ENCODE assay signal across 1 cellular context in the genomic region with DNA sequence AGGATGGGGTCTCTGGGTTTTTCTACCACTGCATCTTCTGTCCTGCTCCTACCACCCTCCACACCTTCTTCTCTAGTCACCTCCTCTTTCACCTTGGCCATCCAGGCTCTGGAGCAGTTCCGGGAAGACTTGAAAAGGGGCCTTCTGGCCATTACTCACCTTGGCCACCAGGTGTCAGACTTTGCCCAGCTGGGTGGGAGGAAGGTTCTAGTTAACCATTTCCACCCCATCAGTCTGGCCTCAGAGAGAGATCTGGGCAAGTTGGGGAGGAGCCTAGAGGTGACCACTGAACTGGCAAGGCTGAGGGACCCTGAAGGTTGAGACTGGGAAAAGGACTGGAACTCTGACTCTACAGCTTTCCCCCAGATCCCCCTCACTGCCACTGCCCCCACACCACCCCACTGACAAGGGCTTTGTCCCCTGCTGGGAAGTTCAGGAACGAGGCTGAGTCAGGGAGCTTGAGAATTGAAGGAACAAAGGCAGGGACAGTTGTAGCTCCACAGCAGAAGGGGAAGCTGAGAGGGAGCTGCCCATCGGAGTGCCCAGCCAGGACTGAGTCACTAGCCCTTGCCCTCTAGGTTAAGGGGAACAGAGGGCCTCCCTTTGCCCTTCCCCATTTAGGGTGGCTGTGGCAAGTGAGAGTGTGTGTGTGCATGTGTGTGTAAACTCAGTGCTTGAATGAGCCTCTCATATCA.
TF ChIP-seq lines count a peak whose summit lies in the region.

No MANE protein-coding gene starts in this region.

TF ChIP-seq in H1, 55 proteins besides CTCF, POLR2A, EP300 and RAD21:
- TF ChIP-seq TBP (IDR thresholded peaks at IDR 0.05; ENCODE audit: low read depth, low read length) (no peak), SP1 (IDR thresholded peaks at IDR 0.05; ENCODE audit: low read depth, low read length) (no peak), TAF7 (optimal IDR thresholded peaks at IDR 0.05; ENCODE audit: borderline replicate concordance, low read depth, low read length) (peak; percentile 43), GTF2F1 (IDR thresholded peaks at IDR 0.05; ENCODE audit: borderline replicate concordance, low read depth, low read length) (no peak), HDAC2 (IDR thresholded peaks at IDR 0.05; ENCODE audit: borderline replicate concordance in 1 of 2, low read depth in 2 of 2, low read length in 2 of 2) (no peak), CBX8 (IDR thresholded peaks at IDR 0.05; ENCODE audit: borderline replicate concordance, low read depth, low read length) (no peak), CREB1 (IDR thresholded peaks at IDR 0.05) (no peak), POLR2AphosphoS5 (IDR thresholded peaks at IDR 0.05; ENCODE audit: low read depth, low read length) (no peak), BRCA1 (IDR thresholded peaks at IDR 0.05; ENCODE audit: low read depth, low read length) (no peak), JUN (IDR thresholded peaks at IDR 0.05; ENCODE audit: low read depth, low read length) (no peak), SIN3A (conservative IDR thresholded peaks at IDR 0.05 in 1 of 2, IDR thresholded peaks at IDR 0.05 in 1 of 2; ENCODE audit: low read depth in 1 of 2, low read length in 2 of 2) (peak; percentile 55 to 71; a peak in 2 of 4 replicates), YY1 (IDR thresholded peaks at IDR 0.05; ENCODE audit: low read depth, low read length) (peak; percentile 51; the same call in 1 of the 2 replicates), SP2 (IDR thresholded peaks at IDR 0.05; ENCODE audit: low read length) (no peak), GABPA (IDR thresholded peaks at IDR 0.05; ENCODE audit: borderline replicate concordance, insufficient read depth, low read length) (peak; percentile 63; the same call in 1 of the 2 replicates), TCF12 (IDR thresholded peaks at IDR 0.05; ENCODE audit: low read depth, low read length) (peak; percentile 54; the same call in 1 of the 2 replicates), SAP30 (IDR thresholded peaks at IDR 0.05; ENCODE audit: insufficient read depth, insufficient replicate concordance, low read length) (no peak), KDM4A (IDR thresholded peaks at IDR 0.05; ENCODE audit: low read depth, low read length, severe bottlenecking) (no peak), NANOG (IDR thresholded peaks at IDR 0.05; ENCODE audit: insufficient read depth, low read depth, low read length, poor library complexity, severe bottlenecking) (no peak), CTBP2 (IDR thresholded peaks at IDR 0.05; ENCODE audit: borderline replicate concordance, insufficient read depth, insufficient read length, low read length) (no peak), KDM5A (IDR thresholded peaks at IDR 0.05; ENCODE audit: low read length) (no peak), NRF1 (IDR thresholded peaks at IDR 0.05; ENCODE audit: low read depth, low read length) (no peak), TAF1 (IDR thresholded peaks at IDR 0.05; ENCODE audit: low read depth, low read length) (0 out of 2 replicates have a peak, but pooled peaks have one; percentile 16), CHD2 (IDR thresholded peaks at IDR 0.05; ENCODE audit: low read length) (no peak), ZNF274 (IDR thresholded peaks at IDR 0.05; ENCODE audit: borderline replicate concordance, extremely low read depth, low read length) (no peak), SIRT6 (IDR thresholded peaks at IDR 0.05; ENCODE audit: low read length) (no peak), FOSL1 (IDR thresholded peaks at IDR 0.05; ENCODE audit: insufficient read depth, low read depth, low read length) (no peak), RFX5 (IDR thresholded peaks at IDR 0.05; ENCODE audit: borderline replicate concordance, low read depth, low read length) (no peak), BCL11A (IDR thresholded peaks at IDR 0.05; ENCODE audit: low read depth in 2 of 2, low read length in 2 of 2) (no peak), CEBPB (IDR thresholded peaks at IDR 0.05; ENCODE audit: low read depth, low read length) (no peak), ASH2L (IDR thresholded peaks at IDR 0.05; ENCODE audit: low read length) (no peak), SUZ12 (IDR thresholded peaks at IDR 0.05; ENCODE audit: low read length) (no peak), BACH1 (IDR thresholded peaks at IDR 0.05; ENCODE audit: low read length) (no peak), SP4 (IDR thresholded peaks at IDR 0.05; ENCODE audit: low read length) (0 out of 2 replicates have a peak, but pooled peaks have one; percentile 59), HDAC6 (IDR thresholded peaks at IDR 0.05; ENCODE audit: low read depth, low read length) (no peak), CBX5 (IDR thresholded peaks at IDR 0.05; ENCODE audit: low read depth, low read length) (no peak), RNF2 (IDR thresholded peaks at IDR 0.05; ENCODE audit: borderline replicate concordance, low read depth, low read length, missing control alignments, poor library complexity, severe bottlenecking) (no peak), TEAD4 (IDR thresholded peaks at IDR 0.05; ENCODE audit: low read depth, low read length) (no peak), RBBP5 (IDR thresholded peaks at IDR 0.05; ENCODE audit: borderline replicate concordance, low read depth, low read length) (no peak), EZH2 (IDR thresholded peaks at IDR 0.05; ENCODE audit: low read depth, low read length, severe bottlenecking) (no peak), SIX5 (IDR thresholded peaks at IDR 0.05; ENCODE audit: low read depth, low read length) (no peak), SRF (IDR thresholded peaks at IDR 0.05; ENCODE audit: low read depth, low read length) (no peak), EGR1 (IDR thresholded peaks at IDR 0.05; ENCODE audit: borderline replicate concordance, low read depth, low read length) (no peak), JUND (IDR thresholded peaks at IDR 0.05; ENCODE audit: low read length) (peak; percentile 36; the same call in 1 of the 2 replicates), KDM1A (IDR thresholded peaks at IDR 0.05; ENCODE audit: borderline replicate concordance, low read length) (no peak)
- TF ChIP-seq, protein P1, sequence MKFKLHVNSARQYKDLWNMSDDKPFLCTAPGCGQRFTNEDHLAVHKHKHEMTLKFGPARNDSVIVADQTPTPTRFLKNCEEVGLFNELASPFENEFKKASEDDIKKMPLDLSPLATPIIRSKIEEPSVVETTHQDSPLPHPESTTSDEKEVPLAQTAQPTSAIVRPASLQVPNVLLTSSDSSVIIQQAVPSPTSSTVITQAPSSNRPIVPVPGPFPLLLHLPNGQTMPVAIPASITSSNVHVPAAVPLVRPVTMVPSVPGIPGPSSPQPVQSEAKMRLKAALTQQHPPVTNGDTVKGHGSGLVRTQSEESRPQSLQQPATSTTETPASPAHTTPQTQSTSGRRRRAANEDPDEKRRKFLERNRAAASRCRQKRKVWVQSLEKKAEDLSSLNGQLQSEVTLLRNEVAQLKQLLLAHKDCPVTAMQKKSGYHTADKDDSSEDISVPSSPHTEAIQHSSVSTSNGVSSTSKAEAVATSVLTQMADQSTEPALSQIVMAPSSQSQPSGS (IDR thresholded peaks at IDR 0.05; ENCODE audit: low read length), result no peak
- TF ChIP-seq, protein P2, sequence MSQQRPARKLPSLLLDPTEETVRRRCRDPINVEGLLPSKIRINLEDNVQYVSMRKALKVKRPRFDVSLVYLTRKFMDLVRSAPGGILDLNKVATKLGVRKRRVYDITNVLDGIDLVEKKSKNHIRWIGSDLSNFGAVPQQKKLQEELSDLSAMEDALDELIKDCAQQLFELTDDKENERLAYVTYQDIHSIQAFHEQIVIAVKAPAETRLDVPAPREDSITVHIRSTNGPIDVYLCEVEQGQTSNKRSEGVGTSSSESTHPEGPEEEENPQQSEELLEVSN (IDR thresholded peaks at IDR 0.05), result no peak
- TF ChIP-seq, protein P3, sequence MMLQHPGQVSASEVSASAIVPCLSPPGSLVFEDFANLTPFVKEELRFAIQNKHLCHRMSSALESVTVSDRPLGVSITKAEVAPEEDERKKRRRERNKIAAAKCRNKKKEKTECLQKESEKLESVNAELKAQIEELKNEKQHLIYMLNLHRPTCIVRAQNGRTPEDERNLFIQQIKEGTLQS (IDR thresholded peaks at IDR 0.05; ENCODE audit: insufficient read depth, low read depth, low read length), result no peak
- TF ChIP-seq, protein P4, sequence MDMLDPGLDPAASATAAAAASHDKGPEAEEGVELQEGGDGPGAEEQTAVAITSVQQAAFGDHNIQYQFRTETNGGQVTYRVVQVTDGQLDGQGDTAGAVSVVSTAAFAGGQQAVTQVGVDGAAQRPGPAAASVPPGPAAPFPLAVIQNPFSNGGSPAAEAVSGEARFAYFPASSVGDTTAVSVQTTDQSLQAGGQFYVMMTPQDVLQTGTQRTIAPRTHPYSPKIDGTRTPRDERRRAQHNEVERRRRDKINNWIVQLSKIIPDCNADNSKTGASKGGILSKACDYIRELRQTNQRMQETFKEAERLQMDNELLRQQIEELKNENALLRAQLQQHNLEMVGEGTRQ (IDR thresholded peaks at IDR 0.05; ENCODE audit: low read length), result no peak
TF ChIP-seq in H1: peak in this region for 8.
